Comparison of ENCODE assay signal across 12 cellular contexts in the genomic region with DNA sequence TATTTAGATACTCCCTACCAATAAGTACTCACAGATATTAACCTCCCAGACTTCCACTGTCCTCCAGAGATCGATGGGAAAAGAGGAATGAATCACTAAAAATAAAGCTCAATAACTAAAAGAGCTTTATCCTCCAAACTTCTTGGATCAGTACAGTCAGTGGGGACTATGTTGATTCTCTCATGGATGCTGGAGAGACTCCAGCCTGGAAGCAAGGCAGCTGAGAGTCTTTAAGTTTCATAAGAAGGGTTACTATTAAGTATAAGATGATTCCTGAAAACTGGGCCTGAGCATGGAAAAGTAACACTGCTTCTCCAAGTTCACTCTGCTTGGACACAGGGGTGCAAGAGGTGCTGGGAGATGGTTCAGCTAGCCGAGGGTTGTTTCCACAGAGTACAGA. TPM values are rescaled to one million over a fixed set of nuclear protein-coding genes. Genes with fewer than 3 reads are reported as not detected.
DNase-seq lines count a peak whose midpoint lies in the region; ATAC-seq and TF ChIP-seq lines count a peak whose summit lies in the region.
"Had no signal": no experiment of that assay in that cellular context is flagged by ENCODE, and none has a peak within 500 bp of the region (broad histone marks: within the 10 kb centered on the region; RNA-seq: fewer than 3 reads in every experiment).

No MANE protein-coding gene starts in this region.

- H3K36me3 ChIP-seq in Loucy (ENCODE audit: insufficient read depth, low read length), result no peaks in the 10 kb centered on the region
- no peaks in the 10 kb centered on the region for H3K36me3 ChIP-seq in esophagus squamous epithelium
- no peaks in the 10 kb centered on the region for H3K36me3 ChIP-seq in mucosa of rectum (ENCODE audit: control insufficient read depth in 2 of 2, insufficient read depth in 2 of 2, low read length in 2 of 2)
- H3K36me3 ChIP-seq in suprapubic skin, result no peaks in the 10 kb centered on the region

- TF ChIP-seq POLR2A in esophagus squamous epithelium (IDR thresholded peaks at IDR 0.05) (no peak), suprapubic skin (IDR thresholded peaks at IDR 0.05) (no peak)

- no peaks in the 10 kb centered on the region for H3K9me2 ChIP-seq in Loucy (replicated peaks; ENCODE audit: low read depth, low read length)

- intact Hi-C loops in esophagus squamous epithelium (cut with DNase I), result no loop called here

- no peak for TF ChIP-seq EP300 in suprapubic skin (IDR thresholded peaks at IDR 0.05)

- 48 to 49% methylated on average over 2 of the region's 2 CpGs for WGBS in esophagus squamous epithelium, 2 donors
- WGBS in suprapubic skin, result 67% methylated on average over 2 of the region's 2 CpGs

- ATAC-seq in HG02610 (IDR thresholded peaks at IDR 0.05; ENCODE audit: unreplicated experiment) (no peak), HG02970 (IDR thresholded peaks at IDR 0.05; ENCODE audit: low FRiP score, unreplicated experiment) (no peak)

- H3K9ac ChIP-seq in Loucy (ENCODE audit: low read depth, low read length, poor library complexity, severe bottlenecking) (no peak overlapping the region), mucosa of rectum (ENCODE audit: low read depth in 1 of 2, low read length in 2 of 2) (no peak overlapping the region)

- H3K27me3 ChIP-seq in Loucy (ENCODE audit: insufficient read depth, low read length, poor library complexity, severe bottlenecking) (no peaks in the 10 kb centered on the region), esophagus squamous epithelium (no peaks in the 10 kb centered on the region), mucosa of rectum (ENCODE audit: control insufficient read depth in 2 of 2, insufficient read depth in 2 of 2, low read length in 2 of 2) (no peaks in the 10 kb centered on the region), suprapubic skin (no peaks in the 10 kb centered on the region)

- H3K9me3 ChIP-seq in Loucy (ENCODE audit: insufficient read depth, low read depth, low read length), result no peaks in the 10 kb centered on the region
- no peaks in the 10 kb centered on the region for H3K9me3 ChIP-seq in esophagus squamous epithelium
- H3K9me3 ChIP-seq in mucosa of rectum (ENCODE audit: control insufficient read depth in 2 of 2, low read length in 2 of 2), result no peaks in the 10 kb centered on the region
- no peaks in the 10 kb centered on the region for H3K9me3 ChIP-seq in suprapubic skin

- H2AFZ ChIP-seq in Loucy (ENCODE audit: low read length), result 0 out of 2 replicates have a peak overlapping the region, but pooled peaks have one; percentile 50

- DNase-seq in esophagus squamous epithelium (lab: John Stamatoyannopoulos, UW) (no peak), suprapubic skin (ENCODE audit: low spot score in 2 of 2) (no peak), HK-2 (ENCODE audit: unreplicated experiment) (no peak), HUDEP-2 (lab: John Stamatoyannopoulos, UW; ENCODE audit: unreplicated experiment in 76 of 76) (no peak)
- DNase-seq: activated CD4-positive, alpha-beta memory T cell treated with anti-CD3 and anti-CD28 coated beads for 36 hours; NCI-H1105; NCI-H2171 treated with DMSO at 0.1 percent for 48 hours; stimulated activated CD4-positive, alpha-beta T cell treated with anti-CD3 and anti-CD28 coated beads, Interleukin-2, amount 100 ng/mL, for 48 hours had no signal

- no peak overlapping the region for H3K4me2 ChIP-seq in Loucy (ENCODE audit: low read depth, low read length, poor library complexity, severe bottlenecking)

- peak overlapping the region; percentile 45 to 70 (median 64) for H3K27ac ChIP-seq in esophagus squamous epithelium
- H3K27ac ChIP-seq in mucosa of rectum (ENCODE audit: low read depth in 2 of 2, low read length in 2 of 2), result peak overlapping the region; percentile 0 to 48
- H3K27ac ChIP-seq in suprapubic skin, result peak overlapping the region; percentile 44

- H3K4me3 ChIP-seq in Loucy (ENCODE audit: low read length, poor library complexity, severe bottlenecking), result no peak overlapping the region
- peak overlapping the region in 2 of 4 donors; percentile 20 to 47 for H3K4me3 ChIP-seq in esophagus squamous epithelium
- H3K4me3 ChIP-seq in mucosa of rectum (ENCODE audit: low read length in 2 of 2), result peak overlapping the region in 1 of 2 donors; percentile 51
- H3K4me3 ChIP-seq in suprapubic skin, result no peak overlapping the region

- no peaks in the 10 kb centered on the region for H4K20me1 ChIP-seq in Loucy (ENCODE audit: insufficient read depth, low read length, poor library complexity, severe bottlenecking)

- no peak for TF ChIP-seq CTCF in Loucy (conservative IDR thresholded peaks at IDR 0.05; ENCODE audit: low read length)
- no peak for TF ChIP-seq CTCF in esophagus squamous epithelium (IDR thresholded peaks at IDR 0.05)
- no peak for TF ChIP-seq CTCF in suprapubic skin (IDR thresholded peaks at IDR 0.05)

- no peaks in the 10 kb centered on the region for H3F3A ChIP-seq in Loucy (ENCODE audit: low read depth)

- H3K79me2 ChIP-seq in Loucy (ENCODE audit: insufficient read depth, low read length), result no peaks in the 10 kb centered on the region

- H3K4me1 ChIP-seq in Loucy (ENCODE audit: insufficient read depth, low read length, poor library complexity, severe bottlenecking) (no peaks in the 10 kb centered on the region), esophagus squamous epithelium (peaks cover 0 to 25% (median 7%) of the 10 kb centered on the region in 3 donors), mucosa of rectum (ENCODE audit: control insufficient read depth in 2 of 2, insufficient read depth in 2 of 2, low read length in 2 of 2) (peaks cover 0 to 2% of the 10 kb centered on the region in 2 donors), suprapubic skin (peaks cover 11% of the 10 kb centered on the region)

RNA-seq across cellular contexts. Expression of gene DDR2, which starts 6.2 kb away (rescaled TPM):
- total RNA-seq in esophagus squamous epithelium (10 to 100 TPM in 2 of 4 donors, 1 to 10 TPM in 2; 1.5 to 88.1 (median 15.9) TPM), suprapubic skin (10 to 100 TPM in 2 of 4 donors, 1 to 10 TPM in 2; 7.7 to 50.2 (median 13.8) TPM)
